In genomic region chr3:172087827-172088580, GRCh38 we compare ENCODE assay signal across 8 cellular contexts. TPM values are rescaled to one million over a fixed set of nuclear protein-coding genes. Genes with fewer than 3 reads are reported as not detected.
DNase-seq lines count a peak whose midpoint lies in the region; ATAC-seq and TF ChIP-seq lines count a peak whose summit lies in the region.

No MANE protein-coding gene starts in this region.

- no peaks in the 10 kb centered on the region for H3K27me3 Mint-ChIP-seq in activated T-helper 2 cell treated with anti-CD3 and anti-CD28 coated beads, Interferon-gamma antibody, Interleukin-2, Interleukin-4, amounts not matched to agents 10 μg/mL and 5 μg/mL and 100 μg/mL, durations not matched to agents 14 hours and 24 hours and 36 hours (ENCODE audit: low read depth)

- peaks cover 15% of the 10 kb centered on the region for H3K36me3 Mint-ChIP-seq in activated T-helper 2 cell treated with anti-CD3 and anti-CD28 coated beads, Interferon-gamma antibody, Interleukin-2, Interleukin-4, amounts not matched to agents 10 μg/mL and 5 μg/mL and 100 μg/mL, durations not matched to agents 14 hours and 24 hours and 36 hours (ENCODE audit: low read depth)

- H3K27me3 ChIP-seq in spleen (replicated peaks in 1 of 7) (no peaks in the 10 kb centered on the region), suprapubic skin (no peaks in the 10 kb centered on the region)

- H3K4me3 ChIP-seq in spleen (no peak overlapping the region), suprapubic skin (no peak overlapping the region)

- TF ChIP-seq CTCF in spleen (IDR thresholded peaks at IDR 0.05 in 8 of 11, conservative IDR thresholded peaks at IDR 0.05 in 3 of 11) (no peak), suprapubic skin (IDR thresholded peaks at IDR 0.05) (no peak)

- no peak for TF ChIP-seq EP300 in suprapubic skin (IDR thresholded peaks at IDR 0.05)

- ATAC-seq in activated CD4-positive, CD25-positive, alpha-beta regulatory T cell treated with anti-CD3 and anti-CD28 coated beads, Interleukin-2, amount 50 U/mL, for 24 hours = peak; percentile 34 to 52
- peak; percentile 67 for ATAC-seq in HG03097 (IDR thresholded peaks at IDR 0.05; ENCODE audit: low FRiP score, unreplicated experiment)

- H3K4me1 ChIP-seq in spleen (peaks cover 0 to 56% (median 23%) of the 10 kb centered on the region in 6 donors), suprapubic skin (peaks cover 35% of the 10 kb centered on the region)

- H3K27ac Mint-ChIP-seq in activated T-helper 2 cell treated with anti-CD3 and anti-CD28 coated beads, Interferon-gamma antibody, Interleukin-2, Interleukin-4, amounts not matched to agents 10 μg/mL and 5 μg/mL and 100 μg/mL, durations not matched to agents 14 hours and 24 hours and 36 hours = peak overlapping the region; percentile 62

- no peaks in the 10 kb centered on the region for H3K9me3 Mint-ChIP-seq in activated T-helper 2 cell treated with anti-CD3 and anti-CD28 coated beads, Interferon-gamma antibody, Interleukin-2, Interleukin-4, amounts not matched to agents 10 μg/mL and 5 μg/mL and 100 μg/mL, durations not matched to agents 14 hours and 24 hours and 36 hours

- no peak for DNase-seq in activated CD4-positive, CD25-positive, alpha-beta regulatory T cell (lab: John Stamatoyannopoulos, UW)
- no peak for DNase-seq in activated T-helper 2 cell treated with anti-CD3 and anti-CD28 coated beads, Interferon-gamma antibody, Interleukin-2, Interleukin-4, amounts not matched to agents 10 μg/mL and 5 μg/mL and 100 μg/mL, durations not matched to agents 14 hours and 24 hours and 36 hours (ENCODE audit: low spot score)
- DNase-seq in spleen (no peak), DMS79 (lab: John Stamatoyannopoulos, UW) (no peak), NCI-H2029 (lab: John Stamatoyannopoulos, UW) (no peak), suprapubic skin (ENCODE audit: low spot score in 2 of 2) (no peak)

- H3K9me3 ChIP-seq in spleen (no peaks in the 10 kb centered on the region), suprapubic skin (no peaks in the 10 kb centered on the region)

- peaks cover 55% of the 10 kb centered on the region for H3K4me1 Mint-ChIP-seq in activated T-helper 2 cell treated with anti-CD3 and anti-CD28 coated beads, Interferon-gamma antibody, Interleukin-2, Interleukin-4, amounts not matched to agents 10 μg/mL and 5 μg/mL and 100 μg/mL, durations not matched to agents 14 hours and 24 hours and 36 hours (ENCODE audit: low read depth)

- intact Hi-C loops in activated T-helper 2 cell treated with anti-CD3 and anti-CD28 coated beads, Interferon-gamma antibody, Interleukin-2, Interleukin-4, amounts not matched to agents 10 μg/mL and 5 μg/mL and 100 μg/mL, durations not matched to agents 14 hours and 24 hours and 36 hours (cut with micrococcal nuclease) = loop anchor here (1.0 to 10.0 kb wide), 4 partner anchors 19 to 124 kb away; no protein-coding TSS in a partner anchor
- intact Hi-C loops in spleen (cut with DNase I; ENCODE audit: low total_unique reads) = no loop called here

- 61 to 64% (median 64%) methylated on average over 7 of the region's 7 CpGs for WGBS in spleen, 5 donors
- 47% methylated on average over 7 of the region's 7 CpGs for WGBS in suprapubic skin

- H3K27ac ChIP-seq in spleen (peak overlapping the region in 5 of 8 donors; percentile 1 to 64 (median 40)), suprapubic skin (no peak overlapping the region)

- TF ChIP-seq POLR2A in spleen (IDR thresholded peaks at IDR 0.05) (no peak), suprapubic skin (IDR thresholded peaks at IDR 0.05) (no peak)

- H3K36me3 ChIP-seq in spleen = peaks cover 0 to 5% (median 0%) of the 10 kb centered on the region in 6 donors
- H3K36me3 ChIP-seq in suprapubic skin = no peaks in the 10 kb centered on the region

- no peak overlapping the region for H3K4me3 Mint-ChIP-seq in activated T-helper 2 cell treated with anti-CD3 and anti-CD28 coated beads, Interferon-gamma antibody, Interleukin-2, Interleukin-4, amounts not matched to agents 10 μg/mL and 5 μg/mL and 100 μg/mL, durations not matched to agents 14 hours and 24 hours and 36 hours (ENCODE audit: low read depth)

RNA-seq across cellular contexts. Expression of gene FNDC3B, which starts 48.6 kb away (rescaled TPM):
- 24.7 and 26.9 TPM in 2 replicates for total RNA-seq in activated T-helper 2 cell treated with anti-CD3 and anti-CD28 coated beads, Interferon-gamma antibody, Interleukin-2, Interleukin-4, amounts not matched to agents 10 μg/mL and 5 μg/mL and 100 μg/mL, durations not matched to agents 14 hours and 24 hours and 36 hours
- 100 to 1,000 TPM in 6 of 7 donors, 10 to 100 TPM in 1; 88.8 to 149 (median 110) TPM for total RNA-seq in spleen
- 1 to 10 TPM; 3.1 to 9.1 (median 4.5) TPM for polyA plus RNA-seq in spleen
- total RNA-seq in suprapubic skin = 10 to 100 TPM; 23.9 to 61.9 (median 37.0) TPM
